In genomic region chr7:130070900-130071622, GRCh38 we compare ENCODE assay signal across 8 cellular contexts. TPM values are rescaled to one million over a fixed set of nuclear protein-coding genes. Genes with fewer than 3 reads are reported as not detected.
DNase-seq lines count a peak whose midpoint lies in the region; ATAC-seq and TF ChIP-seq lines count a peak whose summit lies in the region.

No MANE protein-coding gene starts in this region.

- H4K20me1 ChIP-seq in DND-41 (ENCODE audit: insufficient read depth, low read length) (peaks cover 13% of the 10 kb centered on the region; the same call in 1 of the 2 replicates), HCT116 (ENCODE audit: insufficient read depth) (no peaks in the 10 kb centered on the region), neural cell (ENCODE audit: insufficient read depth) (no peaks in the 10 kb centered on the region)

- H3K4me2 ChIP-seq in DND-41 (ENCODE audit: insufficient read depth, low read length) (peak overlapping the region; percentile 83), HCT116 (ENCODE audit: low read length) (peak overlapping the region; percentile 80), neural cell (ENCODE audit: low read length) (peak overlapping the region; percentile 84)

- CTCF ChIA-PET in HCT116 (lab: Charles Lee): interaction anchor here (1.0 to 3.1 kb wide), 10 partner anchors 10 to 724 kb away, joined by 3 to 32 read pairs (median 4); partner anchors contain the start of genes KLF14 and TMEM209

- H3K9ac ChIP-seq in DND-41 (ENCODE audit: low read depth, low read length) (peak overlapping the region; percentile 60), HCT116 (ENCODE audit: low read length) (peak overlapping the region; percentile 73), SK-N-MC (ENCODE audit: insufficient read length) (peak overlapping the region; percentile 79), neural cell (ENCODE audit: low read length) (peak overlapping the region; percentile 86)

- H2AFZ ChIP-seq in DND-41 (ENCODE audit: low read depth, low read length): peak overlapping the region; percentile 59
- H2AFZ ChIP-seq in HCT116 (ENCODE audit: low read depth, low read length, poor library complexity, severe bottlenecking): no peak overlapping the region
- peak overlapping the region; percentile 62 for H2AFZ ChIP-seq in neural cell (ENCODE audit: low read depth, low read length)

- TF ChIP-seq CTCF in DND-41 (IDR thresholded peaks at IDR 0.05; ENCODE audit: borderline replicate concordance, extremely low read depth, low read length, poor library complexity, severe bottlenecking): no peak
- TF ChIP-seq CTCF in HCT116 (IDR thresholded peaks at IDR 0.05 in 2 of 3, conservative IDR thresholded peaks at IDR 0.05 in 1 of 3; ENCODE audit: borderline replicate concordance in 1 of 3, insufficient read depth in 1 of 3, low read depth in 2 of 3, low read length in 2 of 3): no peak
- no peak for TF ChIP-seq CTCF in neural cell (IDR thresholded peaks at IDR 0.05; ENCODE audit: poor library complexity, severe bottlenecking)

- no peak for ATAC-seq in DND-41 (ENCODE audit: insufficient read depth, low read depth)
- ATAC-seq in HCT116: peak; percentile 27; the same call in 1 of the 2 replicates
- ATAC-seq in GM18505 (IDR thresholded peaks at IDR 0.05; ENCODE audit: unreplicated experiment): no peak
- no peak for ATAC-seq in HG03095 (IDR thresholded peaks at IDR 0.05; ENCODE audit: unreplicated experiment)

- TF ChIP-seq POLR2A in HCT116 (IDR thresholded peaks at IDR 0.05; ENCODE audit: borderline replicate concordance, extremely low read depth, insufficient read depth, insufficient read length) (no peak), GM18505 (IDR thresholded peaks at IDR 0.05; ENCODE audit: borderline replicate concordance, extremely low read depth, insufficient read depth, insufficient read length) (no peak)

- DNase-seq in DND-41 (no peak), HCT116 (ENCODE audit: low read depth, low spot score) (no peak), SK-N-MC (ENCODE audit: low read depth, low spot score) (no peak), epithelial cell of prostate (ENCODE audit: low read depth, low spot score) (no peak), 8988T (no peak)

- no peaks in the 10 kb centered on the region for H3K9me3 ChIP-seq in DND-41 (ENCODE audit: insufficient read depth, low read length, severe bottlenecking)
- H3K9me3 ChIP-seq in HCT116 (ENCODE audit: control insufficient read depth in 1 of 2, insufficient read depth in 1 of 2, low read depth in 1 of 2, low read length in 2 of 2): no peaks in the 10 kb centered on the region
- H3K9me3 ChIP-seq in SK-N-MC (ENCODE audit: low read depth, low read length): no peaks in the 10 kb centered on the region
- no peaks in the 10 kb centered on the region for H3K9me3 ChIP-seq in neural cell (ENCODE audit: low read length)

- H3K27me3 ChIP-seq in DND-41 (ENCODE audit: insufficient read depth, low read length, poor library complexity) (no peaks in the 10 kb centered on the region), HCT116 (ENCODE audit: insufficient read depth, low read length) (no peaks in the 10 kb centered on the region), neural cell (ENCODE audit: insufficient read depth, low read depth, low read length) (no peaks in the 10 kb centered on the region)

- H3K4me1 ChIP-seq in DND-41 (ENCODE audit: insufficient read depth, low read length) (peaks cover 28% of the 10 kb centered on the region), HCT116 (ENCODE audit: control insufficient read depth in 1 of 2, insufficient read depth in 2 of 2, low read length in 2 of 2) (peaks cover 8 to 20% of the 10 kb centered on the region in 2 experiments)

- no peaks in the 10 kb centered on the region for H3K36me3 ChIP-seq in DND-41 (ENCODE audit: insufficient read depth, low read length)
- no peaks in the 10 kb centered on the region for H3K36me3 ChIP-seq in HCT116 (ENCODE audit: control insufficient read depth in 1 of 2, insufficient read depth in 2 of 2, low read length in 2 of 2)
- H3K36me3 ChIP-seq in SK-N-MC (ENCODE audit: insufficient read depth, low read length): no peaks in the 10 kb centered on the region
- H3K36me3 ChIP-seq in neural cell (ENCODE audit: insufficient read depth, low read length): no peaks in the 10 kb centered on the region

- H3K4me3 ChIP-seq in DND-41 (ENCODE audit: low read depth in 1 of 2, low read length in 2 of 2) (peak overlapping the region; percentile 53 to 68), HCT116 (replicated peaks in 1 of 2; ENCODE audit: low read depth in 1 of 2, low read length in 2 of 2) (peak overlapping the region; percentile 91 to 93), SK-N-MC (peak overlapping the region; percentile 88), neural cell (ENCODE audit: low read length) (peak overlapping the region; percentile 77)

- intact Hi-C loops in HCT116 (cut with micrococcal nuclease): loop anchor here (5.0 kb wide), 1 partner anchor 416 kb away; no protein-coding TSS in a partner anchor

- TSS peak; percentile 50 for BruUV-seq in HCT116 (replicated peaks; lab: Mats Ljungman, UMichigan)

- H3K79me2 ChIP-seq in DND-41 (ENCODE audit: insufficient read depth, low read length) (peaks cover 54% of the 10 kb centered on the region), HCT116 (ENCODE audit: insufficient read depth, low read length) (peaks cover 53% of the 10 kb centered on the region), neural cell (replicated peaks; ENCODE audit: insufficient read depth, low read length) (peaks cover 55% of the 10 kb centered on the region)

- H3K9me2 ChIP-seq in HCT116 (ENCODE audit: insufficient read depth): no peaks in the 10 kb centered on the region
- H3K9me2 ChIP-seq in neural cell (ENCODE audit: insufficient read depth, low read length): no peaks in the 10 kb centered on the region

- peak overlapping the region; percentile 57 for H3K27ac ChIP-seq in DND-41 (ENCODE audit: low read length)
- H3K27ac ChIP-seq in HCT116 (ENCODE audit: low read depth, low read length): peak overlapping the region; percentile 47
- H3K27ac ChIP-seq in SK-N-MC: peak overlapping the region; percentile 14; the same call in 1 of the 2 replicates
- peak overlapping the region; percentile 75 for H3K27ac ChIP-seq in epithelial cell of prostate
- peak overlapping the region; percentile 87 for H3K27ac ChIP-seq in neural cell (ENCODE audit: low read length)

- TF ChIP-seq RAD21 in HCT116 (IDR thresholded peaks at IDR 0.05; ENCODE audit: low read depth) (no peak), neural cell (conservative IDR thresholded peaks at IDR 0.05) (no peak)

- RAD21 ChIA-PET in HCT116 (lab: Charles Lee; ENCODE audit: low non-redundant PET in 1 of 2, low total read pairs in 2 of 2, uncharacterized antibody in 2 of 2, unreplicated experiment in 2 of 2): interaction anchor here in 1 of 2 experiments (1.6 kb wide), 1 partner anchor 687 kb away, joined by 6 read pairs; no protein-coding TSS in a partner anchor

- no peak for TF ChIP-seq EP300 in neural cell (conservative IDR thresholded peaks at IDR 0.05; ENCODE audit: poor library complexity, severe bottlenecking)

- H3F3A ChIP-seq in neural cell (ENCODE audit: insufficient read depth, low read length, poor library complexity, severe bottlenecking): no peaks in the 10 kb centered on the region

- POLR2A ChIA-PET in HCT116 (lab: Charles Lee): no interaction called here

TF ChIP-seq in HCT116, 20 proteins besides CTCF, POLR2A, EP300 and RAD21 (continues in another document):
- no peak for TF ChIP-seq SRF (IDR thresholded peaks at IDR 0.05; ENCODE audit: low read depth)
- no peak for TF ChIP-seq CBX3 (IDR thresholded peaks at IDR 0.05; ENCODE audit: low read depth)
- no peak for TF ChIP-seq SIN3A (IDR thresholded peaks at IDR 0.05; ENCODE audit: low read depth)
- TF ChIP-seq FOSL1 (IDR thresholded peaks at IDR 0.05; ENCODE audit: low read depth): no peak
- no peak for TF ChIP-seq EZH2phosphoT487 (IDR thresholded peaks at IDR 0.05; ENCODE audit: borderline replicate concordance)
- no peak for TF ChIP-seq CEBPB (IDR thresholded peaks at IDR 0.05; ENCODE audit: low read depth)
- no peak for TF ChIP-seq ATF3 (IDR thresholded peaks at IDR 0.05)
- no peak for TF ChIP-seq EGR1 (IDR thresholded peaks at IDR 0.05; ENCODE audit: low read depth)
- TF ChIP-seq JUND (IDR thresholded peaks at IDR 0.05): no peak
- TF ChIP-seq POLR2AphosphoS5 (IDR thresholded peaks at IDR 0.05; ENCODE audit: low read depth, low read length): no peak
- TF ChIP-seq MAX (IDR thresholded peaks at IDR 0.05): no peak

TF ChIP-seq in neural cell, 6 proteins besides CTCF, POLR2A, EP300 and RAD21 (continues in another document):
- TF ChIP-seq REST (IDR thresholded peaks at IDR 0.05; ENCODE audit: borderline replicate concordance): no peak
- no peak for TF ChIP-seq SMC3 (conservative IDR thresholded peaks at IDR 0.05; ENCODE audit: poor library complexity)
- TF ChIP-seq POLR2AphosphoS5 (IDR thresholded peaks at IDR 0.05): no peak
- TF ChIP-seq TAF1 (IDR thresholded peaks at IDR 0.05; ENCODE audit: low read depth): no peak

RNA-seq across cellular contexts. Expression of gene KLHDC10, which starts 0.7 kb away (rescaled TPM):
- total RNA-seq in HCT116 (2021; ENCODE audit: unreplicated experiment): 25.8 TPM
- polyA plus RNA-seq in HCT116 (2012): 16.6 and 18.4 TPM in 2 replicates
- polyA plus RNA-seq in neural cell: 59.1 and 67.0 TPM in 2 replicates
- polyA minus RNA-seq in neural cell: 167 and 169 TPM in 2 replicates

RNA-seq across cellular contexts. Expression of gene ZC3HC1, which starts 19.9 kb away (rescaled TPM):
- total RNA-seq in HCT116 (2021; ENCODE audit: unreplicated experiment): 23.0 TPM
- polyA plus RNA-seq in HCT116 (2012): 13.4 and 17.7 TPM in 2 replicates
- polyA plus RNA-seq in neural cell: 26.6 and 27.5 TPM in 2 replicates
- polyA minus RNA-seq in neural cell: 23.4 and 24.0 TPM in 2 replicates

Comparison
In these comparisons a context has a peak if more than half of its experiments do, and no peak if none do; other contexts are left out.
1. H3K27ac ChIP-seq: peak in every context shown above with its lines; median percentile 87 in neural cell; 75 in epithelial cell of prostate; 57 in DND-41; 47 in HCT116; 14 in SK-N-MC.